Comparison of ENCODE assay signal across 23 cellular contexts in genomic region chr1:84031928-84032327, GRCh38.
"Had no signal": no experiment of that assay in that cellular context is flagged by ENCODE, and none has a peak within 500 bp of the region (broad histone marks: within the 10 kb centered on the region; RNA-seq: fewer than 3 reads in every experiment).

No MANE protein-coding gene starts in this region.

- H3K27me3 ChIP-seq: MG63, SJSA1 had no signal

- H3K9me3 ChIP-seq: MG63, SJSA1 had no signal

- H3K4me3 ChIP-seq: MG63, SJSA1, SK-N-MC had no signal

- FAIRE-seq: RCC 7860 had no signal

- DNase-seq: Karpas-422, KG1, MG63, NCI-H1092, NCI-H1105 treated with DMSO at 0.1 percent for 48 hours, NCI-H1417 treated with DMSO at 0.1 percent for 48 hours, NCI-H146, NCI-H1694 treated with DMSO at 0.1 percent for 48 hours, NCI-H2029, NCI-H2081 treated with DMSO at 0.1 percent for 48 hours, NCI-H2171, NCI-H226, NCI-H446, NCI-H510A, NCI-H524 treated with DMSO at 0.1 percent for 48 hours, NCI-H69, NCI-H774, Right ventricle myocardium superior, RPMI8226, SIG-M5 had no signal

- H3K4me1 ChIP-seq: SJSA1 had no signal

- H3K36me3 ChIP-seq: MG63, SJSA1 had no signal

- H3K27ac ChIP-seq: SJSA1, SK-N-MC had no signal
